In genomic region chr16:2777231-2777902, GRCh38 we compare ENCODE assay signal across 1 cellular context.
TF ChIP-seq lines count a peak whose summit lies in the region.

TSS of gene ELOB (minus strand) at chr16:2777280. CDS start at chr16:2777239, 41 bp downstream.

TF ChIP-seq in K562, 482 proteins besides CTCF, POLR2A, EP300 and RAD21 (continued from another document):
- TF ChIP-seq E2F6 (IDR thresholded peaks at IDR 0.05; ENCODE audit: borderline replicate concordance in 1 of 2, extremely low read depth in 1 of 2, insufficient read depth in 1 of 2, insufficient read length in 1 of 2, low read depth in 1 of 2, low read length in 1 of 2, poor library complexity in 1 of 2, severe bottlenecking in 1 of 2), result peak in 1 of 2 experiments; percentile 62
- peak; percentile 52; the same call in 1 of the 2 replicates for TF ChIP-seq RREB1 (CRISPR knock-in tag; IDR thresholded peaks at IDR 0.05)
- TF ChIP-seq OTX1 (CRISPR knock-in tag; IDR thresholded peaks at IDR 0.05), result peak; percentile 89
- TF ChIP-seq YY1 (IDR thresholded peaks at IDR 0.05; ENCODE audit: borderline replicate concordance in 1 of 3, control insufficient read depth in 1 of 3, extremely low read depth in 1 of 3, insufficient read depth in 3 of 3, insufficient read length in 1 of 3, insufficient replicate concordance in 2 of 3, low read depth in 1 of 3, low read length in 2 of 3), result peak; percentile 93 to 98 (median 95)
- TF ChIP-seq SUPT5H (IDR thresholded peaks at IDR 0.05), result peak; percentile 90
- 0 out of 2 replicates have a peak, but pooled peaks have one; percentile 45 for TF ChIP-seq KLF1 (tag; IDR thresholded peaks at IDR 0.05)
- 0 out of 2 replicates have a peak, but pooled peaks have one; percentile 46 for TF ChIP-seq ZNF41 (CRISPR knock-in tag; conservative IDR thresholded peaks at IDR 0.05)
- TF ChIP-seq ATF7 (IDR thresholded peaks at IDR 0.05), result 0 out of 2 replicates have a peak, but pooled peaks have one; percentile 23
- TF ChIP-seq EP400 (IDR thresholded peaks at IDR 0.05), result peak; percentile 97
- no peak for TF ChIP-seq BRCA1 (IDR thresholded peaks at IDR 0.05)
- TF ChIP-seq BRCA1 (CRISPR knock-in tag; IDR thresholded peaks at IDR 0.05), result no peak
- TF ChIP-seq TEAD4 (IDR thresholded peaks at IDR 0.05; ENCODE audit: low read length), result peak; percentile 73
- TF ChIP-seq TEAD4 (CRISPR knock-in tag; IDR thresholded peaks at IDR 0.05; ENCODE audit: borderline replicate concordance), result no peak
- TF ChIP-seq NCOA2 (IDR thresholded peaks at IDR 0.05; ENCODE audit: partially characterized antibody in 2 of 2), result no peak
- TF ChIP-seq GABPB1 (CRISPR knock-in tag; IDR thresholded peaks at IDR 0.05), result peak; percentile 75
- peak; percentile 66 to 79 for TF ChIP-seq NRF1 (conservative IDR thresholded peaks at IDR 0.05 in 1 of 2, IDR thresholded peaks at IDR 0.05 in 1 of 2)
- no peak for TF ChIP-seq FOXM1 (IDR thresholded peaks at IDR 0.05; ENCODE audit: low read depth)
- peak; percentile 58; the same call in 1 of the 2 replicates for TF ChIP-seq FOXM1 (CRISPR knock-in tag; IDR thresholded peaks at IDR 0.05; ENCODE audit: low read depth)
- peak; percentile 67 to 91; a peak in 3 of 4 replicates for TF ChIP-seq MAZ (CRISPR knock-in tag; conservative IDR thresholded peaks at IDR 0.05 in 1 of 2, IDR thresholded peaks at IDR 0.05 in 1 of 2)
- TF ChIP-seq POLR2G (IDR thresholded peaks at IDR 0.05; ENCODE audit: low read depth, low read length), result peak; percentile 88
- peak; percentile 78 for TF ChIP-seq MYC (IDR thresholded peaks at IDR 0.05; ENCODE audit: low read depth, low read length)
- peak; percentile 81; the same call in 1 of the 2 replicates for TF ChIP-seq MYC (CRISPR knock-in tag; IDR thresholded peaks at IDR 0.05; ENCODE audit: borderline replicate concordance, low read depth)
- peak; percentile 31 for TF ChIP-seq CTBP1 (IDR thresholded peaks at IDR 0.05; ENCODE audit: borderline replicate concordance)
- TF ChIP-seq CHCHD3 (CRISPR knock-in tag; IDR thresholded peaks at IDR 0.05), result no peak
- no peak for TF ChIP-seq HINFP (tag; conservative IDR thresholded peaks at IDR 0.05; ENCODE audit: low read depth)
- TF ChIP-seq CBFB (CRISPR knock-in tag; IDR thresholded peaks at IDR 0.05), result 0 out of 2 replicates have a peak, but pooled peaks have one; percentile 37
- TF ChIP-seq ZNF445 (CRISPR knock-in tag; IDR thresholded peaks at IDR 0.05; ENCODE audit: low read depth), result 0 out of 2 replicates have a peak, but pooled peaks have one; percentile 60
